In the genomic region with DNA sequence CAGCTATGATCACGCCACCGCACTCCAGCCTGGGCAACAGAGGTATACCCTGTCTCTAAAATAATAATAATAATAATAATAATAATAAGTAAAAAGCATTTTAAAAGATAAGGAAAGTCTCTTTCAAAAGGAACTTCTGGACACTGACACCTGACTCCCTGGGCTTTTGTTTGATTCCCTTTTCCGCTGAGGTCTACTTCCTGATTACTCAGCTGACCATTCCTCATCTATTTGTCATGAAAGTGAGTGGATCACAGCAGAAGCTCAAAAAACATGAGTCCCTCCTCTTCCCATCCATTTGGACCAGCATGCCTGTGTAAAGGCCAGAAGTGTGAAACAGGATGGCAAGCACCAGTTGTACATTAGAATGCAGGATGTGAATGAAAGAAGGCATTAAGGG, we compare ENCODE assay signal across 14 cellular contexts.
DNase-seq lines count a peak whose midpoint lies in the region; ATAC-seq, FAIRE-seq and TF ChIP-seq lines count a peak whose summit lies in the region.
"Had no signal": no experiment of that assay in that cellular context is flagged by ENCODE, and none has a peak within 500 bp of the region (broad histone marks: within the 10 kb centered on the region; RNA-seq: fewer than 3 reads in every experiment).

No MANE protein-coding gene starts in this region.

- peak; percentile 71 for DNase-seq in GM23248
- peak; percentile 41 for DNase-seq in RCC 7860 (ENCODE audit: low spot score)
- DNase-seq in endothelial cell of umbilical vein (ENCODE audit: low read depth, low spot score): peak; percentile 96
- DNase-seq in pulmonary artery endothelial cell (ENCODE audit: low read depth, low spot score): peak; percentile 90
- DNase-seq in A673 (ENCODE audit: low spot score): no peak
- no peak for DNase-seq in suprapubic skin (ENCODE audit: low spot score in 2 of 2)
- DNase-seq in gastrocnemius medialis: no peak
- DNase-seq: activated B cell treated with CpG ODN at 0.5 μM for 24 hours; activated CD8-positive, alpha-beta memory T cell treated with anti-CD3 and anti-CD28 coated beads, Interleukin-2, amount 50 U/mL, for 48 hours; activated naive CD4-positive, alpha-beta T cell treated with anti-CD3 and anti-CD28 coated beads, Interleukin-2, amount 50 U/mL, for 16 hours; H9; spleen had no signal

- H3K4me3 ChIP-seq in GM23248 (no peak overlapping the region), endothelial cell of umbilical vein (replicated peaks in 1 of 3; ENCODE audit: insufficient read depth in 1 of 3, low read depth in 1 of 3, low read length in 3 of 3) (no peak overlapping the region), A673 (ENCODE audit: low read depth, low read length, poor library complexity, severe bottlenecking) (no peak overlapping the region), suprapubic skin (no peak overlapping the region), gastrocnemius medialis (no peak overlapping the region)
- H3K4me3 ChIP-seq: lung, spleen had no signal

- 65 to 70% methylated on average over 3 of the region's 3 CpGs for WGBS in GM23248 (ENCODE audit: low coverage in 1 of 2, low lambda C conversion rate in 2 of 2, missing lambda C conversion rate in 2 of 2), 2 experiments
- 91% methylated on average over 3 of the region's 3 CpGs for WGBS in suprapubic skin

- no peaks in the 10 kb centered on the region for H3K79me2 ChIP-seq in GM23248 (ENCODE audit: insufficient read depth)
- H3K79me2 ChIP-seq in endothelial cell of umbilical vein (ENCODE audit: control insufficient read depth, insufficient read depth, low read length): no peaks in the 10 kb centered on the region

- H3K4me2 ChIP-seq in GM23248 (ENCODE audit: unreplicated experiment) (no peak overlapping the region), endothelial cell of umbilical vein (ENCODE audit: insufficient read depth, low read length) (peak overlapping the region; percentile 74)

- TF ChIP-seq POLR2A in endothelial cell of umbilical vein (IDR thresholded peaks at IDR 0.05; ENCODE audit: low read depth, low read length): peak; percentile 24
- no peak for TF ChIP-seq POLR2A in suprapubic skin (IDR thresholded peaks at IDR 0.05)
- no peak for TF ChIP-seq POLR2A in gastrocnemius medialis (IDR thresholded peaks at IDR 0.05)

- in situ Hi-C loops in GM23248 (cut with MboI): no loop called here
- in situ Hi-C loops in gastrocnemius medialis (cut with MboI; ENCODE audit: low sequenced_read_pairs in 4 of 4): no loop called here

- H4K20me1 ChIP-seq in GM23248 (ENCODE audit: insufficient read depth) (no peaks in the 10 kb centered on the region), endothelial cell of umbilical vein (replicated peaks; ENCODE audit: control insufficient read depth, extremely low read depth, insufficient read depth, low read length) (no peaks in the 10 kb centered on the region)

- dilution Hi-C loops in endothelial cell of umbilical vein (cut with MboI; ENCODE audit: extremely low pct_ligation_motif_present, low sequenced_read_pairs): no loop called here

- CTCF ChIA-PET in endothelial cell of umbilical vein (lab: Charles Lee) (interaction anchor here (0.6 to 4.9 kb wide), 10 partner anchors 10 to 242 kb away, joined by 3 to 62 read pairs (median 4); a partner anchor contains a TSS), A673 (lab: Charles Lee) (no interaction called here)

- H3K27me3 ChIP-seq in GM23248 (replicated peaks; ENCODE audit: insufficient read depth) (no peaks in the 10 kb centered on the region), endothelial cell of umbilical vein (ENCODE audit: control insufficient read depth in 2 of 2, insufficient read depth in 2 of 2, low read length in 2 of 2) (no peaks in the 10 kb centered on the region), A673 (replicated peaks; ENCODE audit: insufficient read depth, low read depth, low read length, poor library complexity) (no peaks in the 10 kb centered on the region), suprapubic skin (no peaks in the 10 kb centered on the region), gastrocnemius medialis (no peaks in the 10 kb centered on the region)

- ATAC-seq in gastrocnemius medialis (no peak), HG02588 (IDR thresholded peaks at IDR 0.05; ENCODE audit: unreplicated experiment) (no peak)

- TF ChIP-seq CTCF in endothelial cell of umbilical vein (IDR thresholded peaks at IDR 0.05; ENCODE audit: extremely low read depth in 1 of 2, insufficient read depth in 1 of 2, low read depth in 1 of 2, low read length in 2 of 2): no peak
- TF ChIP-seq CTCF in A673 (conservative IDR thresholded peaks at IDR 0.05; ENCODE audit: low read depth, low read length): no peak
- no peak for TF ChIP-seq CTCF in suprapubic skin (IDR thresholded peaks at IDR 0.05)
- TF ChIP-seq CTCF in gastrocnemius medialis (IDR thresholded peaks at IDR 0.05 in 4 of 5, conservative IDR thresholded peaks at IDR 0.05 in 1 of 5): no peak

- H3K27ac ChIP-seq in GM23248 (no peak overlapping the region), endothelial cell of umbilical vein (ENCODE audit: insufficient read depth, low read depth, low read length) (peak overlapping the region; percentile 92), A673 (ENCODE audit: low read depth, low read length, poor library complexity, severe bottlenecking) (no peak overlapping the region), suprapubic skin (no peak overlapping the region), gastrocnemius medialis (no peak overlapping the region)
- H3K27ac ChIP-seq: spleen had no signal

- POLR2A ChIA-PET in endothelial cell of umbilical vein (lab: Charles Lee): interaction anchor here (1.0 kb wide), 2 partner anchors 60 to 351 kb away, joined by 4 to 5 read pairs; no protein-coding TSS in a partner anchor
- POLR2A ChIA-PET in A673 (lab: Charles Lee; ENCODE audit: low non-redundant PET): no interaction called here

- FAIRE-seq in RCC 7860 (lab: Jason Lieb, UNC): no peak
- peak; percentile 94 for FAIRE-seq in endothelial cell of umbilical vein (lab: Jason Lieb, UNC)

- H3K9me1 ChIP-seq in endothelial cell of umbilical vein (replicated peaks; ENCODE audit: control insufficient read depth, extremely low read depth, insufficient read depth, low read length): no peaks in the 10 kb centered on the region

- BruUV-seq in endothelial cell of umbilical vein (replicated peaks; lab: Mats Ljungman, UMichigan) (no TSS peak), A673 (replicated peaks; lab: Mats Ljungman, UMichigan) (no TSS peak)

- H2AFZ ChIP-seq in GM23248: no peak overlapping the region
- no peak overlapping the region for H2AFZ ChIP-seq in endothelial cell of umbilical vein (ENCODE audit: low read depth, low read length)

- no peak for TF ChIP-seq EP300 in suprapubic skin (IDR thresholded peaks at IDR 0.05)

- H3K9ac ChIP-seq in GM23248: no peak overlapping the region
- H3K9ac ChIP-seq in endothelial cell of umbilical vein (replicated peaks; ENCODE audit: extremely low read depth, insufficient read depth, low read length): peak overlapping the region; percentile 44

- H3K36me3 ChIP-seq in GM23248 (ENCODE audit: low read depth): no peaks in the 10 kb centered on the region
- H3K36me3 ChIP-seq in endothelial cell of umbilical vein (ENCODE audit: control insufficient read depth in 2 of 2, extremely low read depth in 1 of 2, insufficient read depth in 2 of 2, low read length in 2 of 2): no peaks in the 10 kb centered on the region
- H3K36me3 ChIP-seq in A673 (ENCODE audit: insufficient read depth, low read length, poor library complexity, severe bottlenecking): no peaks in the 10 kb centered on the region
- H3K36me3 ChIP-seq in suprapubic skin: no peaks in the 10 kb centered on the region
- H3K36me3 ChIP-seq in gastrocnemius medialis: no peaks in the 10 kb centered on the region
- H3K36me3 ChIP-seq: spleen had no signal

- H3K9me2 ChIP-seq in GM23248 (ENCODE audit: insufficient read depth): no peaks in the 10 kb centered on the region

- intact Hi-C loops in endothelial cell of umbilical vein (cut with micrococcal nuclease) (loop anchor here (1.0 to 5.0 kb wide), 5 partner anchors 15 to 351 kb away; a partner anchor contains a TSS), A673 (cut with micrococcal nuclease; ENCODE audit: unreplicated experiment) (no loop called here), gastrocnemius medialis (cut with DNase I; ENCODE audit: low total_unique reads) (no loop called here)

- H3K9me3 ChIP-seq in GM23248 (ENCODE audit: low read depth) (no peaks in the 10 kb centered on the region), endothelial cell of umbilical vein (replicated peaks; ENCODE audit: control insufficient read depth, insufficient read depth, low read length) (no peaks in the 10 kb centered on the region), A673 (ENCODE audit: low read depth, low read length, poor library complexity, severe bottlenecking) (no peaks in the 10 kb centered on the region), suprapubic skin (no peaks in the 10 kb centered on the region), gastrocnemius medialis (no peaks in the 10 kb centered on the region)
- H3K9me3 ChIP-seq: spleen had no signal

- peaks cover 5% of the 10 kb centered on the region for H3F3A ChIP-seq in GM23248 (ENCODE audit: insufficient read depth)

- H3K4me1 ChIP-seq in GM23248 (ENCODE audit: insufficient read depth): peaks cover 8% of the 10 kb centered on the region; the same call in 1 of the 2 replicates
- H3K4me1 ChIP-seq in endothelial cell of umbilical vein (ENCODE audit: control insufficient read depth, extremely low read depth, insufficient read depth, low read length): peaks cover 37% of the 10 kb centered on the region
- no peaks in the 10 kb centered on the region for H3K4me1 ChIP-seq in A673 (ENCODE audit: insufficient read depth, low read length, poor library complexity, severe bottlenecking)
- peaks cover 6% of the 10 kb centered on the region for H3K4me1 ChIP-seq in suprapubic skin
- peaks cover 0 to 4% of the 10 kb centered on the region in 2 donors for H3K4me1 ChIP-seq in gastrocnemius medialis
- H3K4me1 ChIP-seq: spleen had no signal

TF ChIP-seq in endothelial cell of umbilical vein, 7 proteins besides CTCF, POLR2A, EP300 and RAD21:
- TF ChIP-seq, protein P1, sequence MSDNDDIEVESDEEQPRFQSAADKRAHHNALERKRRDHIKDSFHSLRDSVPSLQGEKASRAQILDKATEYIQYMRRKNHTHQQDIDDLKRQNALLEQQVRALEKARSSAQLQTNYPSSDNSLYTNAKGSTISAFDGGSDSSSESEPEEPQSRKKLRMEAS (IDR thresholded peaks at IDR 0.05; ENCODE audit: insufficient read depth, insufficient read length): peak; percentile 38
- TF ChIP-seq GATA2 (IDR thresholded peaks at IDR 0.05; ENCODE audit: insufficient read depth, insufficient read length, low read depth, low read length): peak; percentile 72
- TF ChIP-seq FOS (IDR thresholded peaks at IDR 0.05; ENCODE audit: borderline replicate concordance, insufficient read depth, low read length): peak; percentile 93
- no peak for TF ChIP-seq EZH2 (IDR thresholded peaks at IDR 0.05; ENCODE audit: borderline replicate concordance, low read depth, low read length, severe bottlenecking)
- no peak for TF ChIP-seq MYC (IDR thresholded peaks at IDR 0.05; ENCODE audit: low read depth, low read length)
- TF ChIP-seq POLR2AphosphoS5 (IDR thresholded peaks at IDR 0.05; ENCODE audit: insufficient read depth, low read depth, low read length): peak; percentile 89
- peak; percentile 90 for TF ChIP-seq JUN (IDR thresholded peaks at IDR 0.05; ENCODE audit: borderline replicate concordance, insufficient read depth, insufficient read length, low read depth)

Comparison
In these comparisons a context has a peak if more than half of its experiments do, and no peak if none do; other contexts are left out.
1. DNase-seq: peak in GM23248 (single experiment), RCC 7860 (single experiment), endothelial cell of umbilical vein (single experiment) and pulmonary artery endothelial cell (single experiment); none in A673 (single experiment), suprapubic skin (0 of 2) and gastrocnemius medialis (0 of 2).